In genomic region chr1:6801998-6802397, GRCh38 we compare ENCODE assay signal across 14 cellular contexts. TPM values are rescaled to one million over a fixed set of nuclear protein-coding genes. Genes with fewer than 3 reads are reported as not detected.
DNase-seq lines count a peak whose midpoint lies in the region; ATAC-seq and TF ChIP-seq lines count a peak whose summit lies in the region.
"Had no signal": no experiment of that assay in that cellular context is flagged by ENCODE, and none has a peak within 500 bp of the region (broad histone marks: within the 10 kb centered on the region; RNA-seq: fewer than 3 reads in every experiment).

No MANE protein-coding gene starts in this region.

- CTCF ChIA-PET in Calu3 (lab: Charles Lee): interaction anchor here (0.6 to 0.7 kb wide), 4 partner anchors 23 to 953 kb away, joined by 3 to 4 read pairs (median 3); no protein-coding TSS in a partner anchor

- H3K27ac ChIP-seq in adrenal gland (peak overlapping the region in 4 of 5 donors; percentile 7 to 75 (median 46)), foreskin keratinocyte (peak overlapping the region; percentile 13)
- H3K27ac ChIP-seq: SK-N-MC had no signal

- no peaks in the 10 kb centered on the region for H3K9me3 ChIP-seq in adrenal gland (replicated peaks in 1 of 3)

- no peaks in the 10 kb centered on the region for H3K27me3 Mint-ChIP-seq in Calu3 (ENCODE audit: unreplicated experiment)
- H3K27me3 Mint-ChIP-seq: activated CD4-positive, alpha-beta T cell treated with anti-CD3 and anti-CD28 coated beads, Interleukin-2, amount 10 ng/mL, durations not matched to agents 24 days and 14 days had no signal

- BruUV-seq in Calu3 (replicated peaks; lab: Mats Ljungman, UMichigan): no TSS peak

- TF ChIP-seq CTCF in adrenal gland (IDR thresholded peaks at IDR 0.05) (no peak), foreskin keratinocyte (conservative IDR thresholded peaks at IDR 0.05) (no peak), Calu3 (IDR thresholded peaks at IDR 0.05; ENCODE audit: unreplicated experiment) (no peak)

- peak; percentile 93 for ATAC-seq in foreskin keratinocyte

- intact Hi-C loops in adrenal gland (cut with DNase I): no loop called here
- intact Hi-C loops in Calu3 (cut with micrococcal nuclease; ENCODE audit: unreplicated experiment): no loop called here

- WGBS in adrenal gland, 4 donors: 79 to 89% (median 84%) methylated on average over 3 of the region's 3 CpGs

- H3K27me3 ChIP-seq in adrenal gland (no peaks in the 10 kb centered on the region), foreskin keratinocyte (no peaks in the 10 kb centered on the region)

- H3K4me1 ChIP-seq in adrenal gland (replicated peaks in 1 of 2): peaks cover 34 to 50% of the 10 kb centered on the region in 2 donors
- H3K4me1 ChIP-seq in foreskin keratinocyte: peaks cover 14% of the 10 kb centered on the region

- H3K36me3 ChIP-seq in adrenal gland (replicated peaks in 1 of 2): no peaks in the 10 kb centered on the region

- DNase-seq in ELR (ENCODE audit: low read depth): peak; percentile 75
- DNase-seq in adrenal gland: no peak
- DNase-seq in foreskin keratinocyte: peak; percentile 56 to 87
- DNase-seq in skeletal muscle cell (ENCODE audit: low read depth): peak; percentile 25
- DNase-seq in NCI-H446 (lab: John Stamatoyannopoulos, UW): no peak
- DNase-seq in glomerular visceral epithelial cell (ENCODE audit: extremely low spot score): no peak
- no peak for DNase-seq in Kasumi-1 (lab: John Stamatoyannopoulos, UW)
- DNase-seq in Calu3: no peak
- DNase-seq: activated CD4-positive, alpha-beta T cell treated with anti-CD3 and anti-CD28 coated beads, Interleukin-2, amount 10 ng/mL, durations not matched to agents 24 days and 14 days; effector CD4-positive, alpha-beta T cell; NCI-H524 treated with DMSO at 0.1 percent for 48 hours; stimulated activated CD4-positive, alpha-beta T cell treated with anti-CD3 and anti-CD28 coated beads, Interleukin-4, amount 100 ng/mL, for 1 hour had no signal

- no peaks in the 10 kb centered on the region for H3K36me3 Mint-ChIP-seq in Calu3 (ENCODE audit: insufficient read depth, unreplicated experiment)

- H3K9me3 Mint-ChIP-seq in Calu3 (ENCODE audit: low read depth, unreplicated experiment): no peaks in the 10 kb centered on the region
- H3K9me3 Mint-ChIP-seq: activated CD4-positive, alpha-beta T cell treated with anti-CD3 and anti-CD28 coated beads, Interleukin-2, amount 10 ng/mL, durations not matched to agents 24 days and 14 days had no signal

- no peak overlapping the region for H3K27ac Mint-ChIP-seq in Calu3 (ENCODE audit: unreplicated experiment)
- H3K27ac Mint-ChIP-seq: activated CD4-positive, alpha-beta T cell treated with anti-CD3 and anti-CD28 coated beads, Interleukin-2, amount 10 ng/mL, durations not matched to agents 24 days and 14 days had no signal

- peaks cover 14% of the 10 kb centered on the region for H3K4me1 Mint-ChIP-seq in Calu3 (ENCODE audit: low read depth, unreplicated experiment)

- no peak for TF ChIP-seq POLR2A in adrenal gland (IDR thresholded peaks at IDR 0.05)

- no peak overlapping the region for H3K4me3 Mint-ChIP-seq in Calu3 (ENCODE audit: low read depth, unreplicated experiment)
- H3K4me3 Mint-ChIP-seq: activated CD4-positive, alpha-beta T cell treated with anti-CD3 and anti-CD28 coated beads, Interleukin-2, amount 10 ng/mL, durations not matched to agents 24 days and 14 days had no signal

- no peak overlapping the region for H3K4me3 ChIP-seq in adrenal gland
- H3K4me3 ChIP-seq in skeletal muscle cell (ENCODE audit: low read depth, low read length): no peak overlapping the region
- H3K4me3 ChIP-seq: GM12878, SK-N-MC had no signal

RNA-seq across cellular contexts. Expression of gene CAMTA1, which starts 16.7 kb away (rescaled TPM):
- total RNA-seq in adrenal gland (100 to 1,000 TPM in 2 of 8 donors, 10 to 100 TPM in 6; 62.9 to 129 (median 77.4) TPM), foreskin keratinocyte (51.2 and 55.7 TPM in 2 replicates), Calu3 (2022) (50.3 and 55.1 TPM in 2 replicates)
- polyA plus RNA-seq in adrenal gland (100 to 1,000 TPM; 114 to 141 (median 131) TPM), foreskin keratinocyte (73.6 and 86.7 TPM in 2 replicates)

Comparison
In these comparisons a context has a peak if more than half of its experiments do, and no peak if none do; other contexts are left out.
1. DNase-seq: peak in ELR (single experiment), foreskin keratinocyte (2 of 2) and skeletal muscle cell (single experiment); none in adrenal gland (0 of 7), NCI-H446 (0 of 2), glomerular visceral epithelial cell (single experiment), Kasumi-1 (0 of 2) and Calu3 (single experiment).